ENCODE assay signal across 12 cellular contexts in genomic region chr6:10210052-10210451, GRCh38.
DNase-seq lines count a peak whose midpoint lies in the region; ATAC-seq lines count a peak whose summit lies in the region.
"Had no signal": no experiment of that assay in that cellular context is flagged by ENCODE, and none has a peak within 500 bp of the region (broad histone marks: within the 10 kb centered on the region; RNA-seq: fewer than 3 reads in every experiment).

No MANE protein-coding gene starts in this region.

- DNase-seq in AG08395 (ENCODE audit: low spot score) (peak; percentile 17), HS-5 (ENCODE audit: low read depth) (peak; percentile 55), amniotic epithelial cell (ENCODE audit: low read depth) (peak; percentile 0), kidney glomerular epithelial cell (lab: John Stamatoyannopoulos, UW) (peak; percentile 27), RPMI8226 (no peak), T-helper 2 cell (no peak), GF-D8 (lab: John Stamatoyannopoulos, UW) (no peak)
- DNase-seq: activated effector memory CD4-positive, alpha-beta T cell treated with anti-CD3 and anti-CD28 coated beads, Interleukin-2, amount 50 U/mL, for 16 hours; NCI-H1436; NCI-H446; transverse colon had no signal

- no peak for ATAC-seq in GM21447 (IDR thresholded peaks at IDR 0.05; ENCODE audit: unreplicated experiment)

Comparison
In these comparisons a context has a peak if more than half of its experiments do, and no peak if none do; other contexts are left out.
1. DNase-seq: peak in AG08395 (single experiment), HS-5 (single experiment), amniotic epithelial cell (single experiment) and kidney glomerular epithelial cell (single experiment); none in RPMI8226 (single experiment), T-helper 2 cell (0 of 5) and GF-D8 (single experiment).